ENCODE assay signal across 16 cellular contexts in genomic region chr13:33193428-33193974, GRCh38.
A peak's percentile ranks its signal among the peaks of the same experiment; 100 is the strongest.
DNase-seq lines count a peak whose midpoint lies in the region; ATAC-seq and TF ChIP-seq lines count a peak whose summit lies in the region.
"Had no signal": no experiment of that assay in that cellular context is flagged by ENCODE, and none has a peak within 500 bp of the region (broad histone marks: within the 10 kb centered on the region; RNA-seq: fewer than 3 reads in every experiment).

No MANE protein-coding gene starts in this region.

- WGBS in body of pancreas, 2 donors: 61 to 78% methylated on average over 7 of the region's 7 CpGs

- H3K27ac ChIP-seq in body of pancreas (peak overlapping the region in 3 of 4 donors; percentile 10 to 79 (median 18)), tibial artery (peak overlapping the region; percentile 6 to 36)
- H3K27ac ChIP-seq: 22Rv1, SJCRH30 had no signal

- peak overlapping the region; percentile 58 for H3K27ac Mint-ChIP-seq in T-helper 1 cell treated with Interleukin-12 subunit alpha and Interleukin-12 subunit beta and Interleukin-4 antibody, amounts not matched to agents 30 μg/mL and 1 μg/mL, for 36 hours

- no peaks in the 10 kb centered on the region for H3K36me3 ChIP-seq in body of pancreas (replicated peaks in 1 of 2; ENCODE audit: insufficient read depth in 1 of 2, low read depth in 2 of 2)
- H3K36me3 ChIP-seq in tibial artery: no peaks in the 10 kb centered on the region
- H3K36me3 ChIP-seq: SJCRH30 had no signal

- TF ChIP-seq CTCF in body of pancreas (IDR thresholded peaks at IDR 0.05) (no peak), tibial artery (IDR thresholded peaks at IDR 0.05) (no peak)

- TF ChIP-seq POLR2A in body of pancreas (IDR thresholded peaks at IDR 0.05): no peak
- TF ChIP-seq POLR2A in erythroblast (IDR thresholded peaks at IDR 0.05; ENCODE audit: low read length): no peak

- DNase-seq in T-helper 1 cell (no peak), body of pancreas (no peak), left kidney (ENCODE audit: low read depth, low spot score) (peak; percentile 55), tibial artery (no peak), erythroblast (lab: John Stamatoyannopoulos, UW) (no peak), posterior cingulate gyrus (no peak)
- DNase-seq: activated effector memory CD4-positive, alpha-beta T cell treated with Interleukin-2 at 50 U/mL for 16 hours; COR-L47; foreskin fibroblast; NCI-H1694; SJCRH30 had no signal

- intact Hi-C loops in body of pancreas (cut with DNase I) (no loop called here), tibial artery (cut with DNase I; ENCODE audit: low total_unique reads) (loop anchor here (5.0 kb wide), 1 partner anchor 51 kb away; no protein-coding TSS in a partner anchor), posterior cingulate gyrus (cut with DNase I) (no loop called here)

- H3K36me3 Mint-ChIP-seq in T-helper 1 cell treated with Interleukin-12 subunit alpha and Interleukin-12 subunit beta and Interleukin-4 antibody, amounts not matched to agents 30 μg/mL and 1 μg/mL, for 36 hours (ENCODE audit: low read depth): no peaks in the 10 kb centered on the region

- H3K27me3 ChIP-seq in body of pancreas (no peaks in the 10 kb centered on the region), tibial artery (no peaks in the 10 kb centered on the region)
- H3K27me3 ChIP-seq: SJCRH30 had no signal

- H3K4me1 ChIP-seq in body of pancreas (peaks cover 77% of the 10 kb centered on the region), tibial artery (peaks cover 0 to 97% (median 35%) of the 10 kb centered on the region in 4 donors)

- H3K9me3 Mint-ChIP-seq in T-helper 1 cell treated with Interleukin-12 subunit alpha and Interleukin-12 subunit beta and Interleukin-4 antibody, amounts not matched to agents 30 μg/mL and 1 μg/mL, for 36 hours: no peaks in the 10 kb centered on the region
- H3K9me3 Mint-ChIP-seq: central memory CD8-positive, alpha-beta T cell had no signal

- no peak for ATAC-seq in body of pancreas
- ATAC-seq in HG03095 (IDR thresholded peaks at IDR 0.05; ENCODE audit: unreplicated experiment): no peak
- ATAC-seq: activated CD4-positive, CD25-positive, alpha-beta regulatory T cell treated with anti-CD3 and anti-CD28 coated beads, Interleukin-2, amount 50 U/mL, for 24 hours had no signal

- peaks cover 18% of the 10 kb centered on the region for H3K4me1 Mint-ChIP-seq in T-helper 1 cell treated with Interleukin-12 subunit alpha and Interleukin-12 subunit beta and Interleukin-4 antibody, amounts not matched to agents 30 μg/mL and 1 μg/mL, for 36 hours (ENCODE audit: low read depth)

- H3K9me3 ChIP-seq in body of pancreas: no peaks in the 10 kb centered on the region
- no peaks in the 10 kb centered on the region for H3K9me3 ChIP-seq in tibial artery
- H3K9me3 ChIP-seq: SJCRH30 had no signal

- H3K4me3 ChIP-seq in body of pancreas: no peak overlapping the region
- no peak overlapping the region for H3K4me3 ChIP-seq in tibial artery
- H3K4me3 ChIP-seq: SJCRH30 had no signal

- no peaks in the 10 kb centered on the region for H3K27me3 Mint-ChIP-seq in T-helper 1 cell treated with Interleukin-12 subunit alpha and Interleukin-12 subunit beta and Interleukin-4 antibody, amounts not matched to agents 30 μg/mL and 1 μg/mL, for 36 hours (ENCODE audit: low read depth)

- H3K4me3 Mint-ChIP-seq in T-helper 1 cell treated with Interleukin-12 subunit alpha and Interleukin-12 subunit beta and Interleukin-4 antibody, amounts not matched to agents 30 μg/mL and 1 μg/mL, for 36 hours: peak overlapping the region; percentile 5
- H3K4me3 Mint-ChIP-seq: central memory CD8-positive, alpha-beta T cell had no signal
